In the genomic region with DNA sequence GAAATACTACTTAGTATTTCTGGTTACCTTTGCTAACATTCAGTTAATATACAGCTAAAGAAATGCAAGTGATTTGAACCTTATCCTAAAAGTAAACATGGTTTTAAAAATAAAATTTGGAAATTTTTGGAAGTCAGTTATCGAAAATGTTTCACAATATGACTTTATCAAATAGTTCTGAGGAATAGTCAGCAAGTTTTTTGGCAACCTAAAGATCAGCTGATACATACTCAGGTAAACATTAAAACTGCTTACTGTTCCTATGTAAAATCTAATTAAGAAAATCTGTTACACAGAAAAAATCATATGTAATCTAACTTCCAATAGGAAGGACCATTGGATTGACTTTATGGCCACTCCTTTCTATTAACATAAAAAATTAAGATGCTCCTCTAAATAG, we compare ENCODE assay signal across 17 cellular contexts. TPM values are rescaled to one million over a fixed set of nuclear protein-coding genes. Genes with fewer than 3 reads are reported as not detected.
DNase-seq lines count a peak whose midpoint lies in the region; ATAC-seq and TF ChIP-seq lines count a peak whose summit lies in the region.
"Had no signal": no experiment of that assay in that cellular context is flagged by ENCODE, and none has a peak within 500 bp of the region (broad histone marks: within the 10 kb centered on the region; RNA-seq: fewer than 3 reads in every experiment).

No MANE protein-coding gene starts in this region.

- WGBS in mesenchymal stem cell, result 100% methylated on average over 1 of the region's 1 CpG

- peaks cover 8% of the 10 kb centered on the region for H3K79me1 ChIP-seq in mesenchymal stem cell (replicated peaks; ENCODE audit: low read length, poor library complexity, severe bottlenecking)

- H3F3A ChIP-seq in PC-3 (ENCODE audit: low read length, unreplicated experiment), result no peaks in the 10 kb centered on the region

- H2AK5ac ChIP-seq in mesenchymal stem cell (ENCODE audit: low read length, severe bottlenecking), result no peak overlapping the region

- H3K27me3 Mint-ChIP-seq in progenitor cell of endocrine pancreas, result no peaks in the 10 kb centered on the region
- H3K27me3 Mint-ChIP-seq: CD4-positive, alpha-beta memory T cell had no signal

- POLR2A ChIA-PET in PC-3 (lab: Charles Lee; ENCODE audit: unreplicated experiment), result no interaction called here

- H3K27me3 ChIP-seq in ACC112 (ENCODE audit: insufficient read depth, low read length), result no peaks in the 10 kb centered on the region
- H3K27me3 ChIP-seq in PC-3 (ENCODE audit: low read length), result no peaks in the 10 kb centered on the region
- no peaks in the 10 kb centered on the region for H3K27me3 ChIP-seq in mesenchymal stem cell (ENCODE audit: control insufficient read depth in 1 of 2, insufficient read depth in 1 of 2, low read length in 2 of 2)

- H3K9me3 Mint-ChIP-seq in progenitor cell of endocrine pancreas (ENCODE audit: low read depth), result no peaks in the 10 kb centered on the region
- H3K9me3 Mint-ChIP-seq: CD4-positive, alpha-beta memory T cell had no signal

- H4K8ac ChIP-seq in mesenchymal stem cell (ENCODE audit: low read length), result no peak overlapping the region

- intact Hi-C loops in PC-3 (cut with micrococcal nuclease), result loop anchor here (1.0 kb wide), 1 partner anchor 24 kb away; a partner anchor contains a TSS

- H2AFZ ChIP-seq in ACC112 (ENCODE audit: low read length, unreplicated experiment) (no peak overlapping the region), PC-3 (ENCODE audit: low read length) (no peak overlapping the region), mesenchymal stem cell (ENCODE audit: low read depth, low read length) (no peak overlapping the region)

- H3K9ac ChIP-seq in PC-3 (ENCODE audit: low read length) (no peak overlapping the region), mesenchymal stem cell (ENCODE audit: low read length) (peak overlapping the region; percentile 11)

- no peak overlapping the region for H2BK120ac ChIP-seq in mesenchymal stem cell (ENCODE audit: low read depth, low read length)

- no peak overlapping the region for H2BK5ac ChIP-seq in mesenchymal stem cell (ENCODE audit: low read depth, low read length, poor library complexity, severe bottlenecking)

- H3K4me1 Mint-ChIP-seq in progenitor cell of endocrine pancreas (ENCODE audit: low read depth), result peaks cover 11% of the 10 kb centered on the region

- no peak overlapping the region for H3K4me3 Mint-ChIP-seq in progenitor cell of endocrine pancreas (ENCODE audit: low read depth)
- H3K4me3 Mint-ChIP-seq: CD4-positive, alpha-beta memory T cell had no signal

- H3K4me3 ChIP-seq in ACC112 (ENCODE audit: low read depth, low read length), result no peak overlapping the region
- H3K4me3 ChIP-seq in PC-3 (ENCODE audit: low read length), result peak overlapping the region; percentile 2; the same call in 1 of the 2 replicates
- H3K4me3 ChIP-seq in fibroblast of the aortic adventitia (ENCODE audit: low read depth, low read length), result no peak overlapping the region
- H3K4me3 ChIP-seq in mesenchymal stem cell (ENCODE audit: insufficient read depth in 1 of 2, low read depth in 1 of 2, low read length in 2 of 2), result no peak overlapping the region

- no TSS peak for BruUV-seq in PC-3 (replicated peaks; lab: Mats Ljungman, UMichigan)

- no peaks in the 10 kb centered on the region for H3K9me2 ChIP-seq in PC-3 (replicated peaks; ENCODE audit: low read length)

- peaks cover 6% of the 10 kb centered on the region for H3K36me3 ChIP-seq in ACC112 (ENCODE audit: insufficient read depth, low read length)
- H3K36me3 ChIP-seq in PC-3 (ENCODE audit: low read depth, low read length), result no peaks in the 10 kb centered on the region
- H3K36me3 ChIP-seq in mesenchymal stem cell (ENCODE audit: control insufficient read depth in 1 of 2, insufficient read depth in 2 of 2, low read depth in 1 of 2, low read length in 2 of 2), result peaks cover 6 to 51% of the 10 kb centered on the region in 2 experiments

- H4K20me1 ChIP-seq in PC-3 (ENCODE audit: low read length), result no peaks in the 10 kb centered on the region

- H3K4me1 ChIP-seq in ACC112 (ENCODE audit: control insufficient read depth, insufficient read depth, low read length, unreplicated experiment) (peaks cover 75% of the 10 kb centered on the region), PC-3 (ENCODE audit: insufficient read depth, low read length) (peaks cover 51% of the 10 kb centered on the region), mesenchymal stem cell (ENCODE audit: control insufficient read depth, insufficient read depth, low read depth, low read length) (peaks cover 3% of the 10 kb centered on the region)

- H3K18ac ChIP-seq in mesenchymal stem cell (ENCODE audit: low read depth in 1 of 2, low read length in 2 of 2), result no peak overlapping the region

- no peak overlapping the region for H3K27ac Mint-ChIP-seq in progenitor cell of endocrine pancreas
- H3K27ac Mint-ChIP-seq: CD4-positive, alpha-beta memory T cell had no signal

- no peaks in the 10 kb centered on the region for H3K9me3 ChIP-seq in PC-3 (ENCODE audit: low read length)
- H3K9me3 ChIP-seq in mesenchymal stem cell (ENCODE audit: control insufficient read depth, low read length), result no peaks in the 10 kb centered on the region

- peaks cover 4% of the 10 kb centered on the region for H3K79me2 ChIP-seq in ACC112 (ENCODE audit: control insufficient read depth, insufficient read depth, low read length, unreplicated experiment)
- H3K79me2 ChIP-seq in PC-3 (ENCODE audit: low read length), result no peaks in the 10 kb centered on the region

- H3K27ac ChIP-seq in ACC112 (ENCODE audit: low read depth, low read length) (peak overlapping the region; percentile 12), PC-3 (ENCODE audit: low read length) (peak overlapping the region; percentile 26), mesenchymal stem cell (ENCODE audit: low read length, poor library complexity, severe bottlenecking) (no peak overlapping the region)

- no peak overlapping the region for H4K91ac ChIP-seq in mesenchymal stem cell (ENCODE audit: low read length)

- no peak overlapping the region for H3K4ac ChIP-seq in mesenchymal stem cell (ENCODE audit: low read depth in 1 of 2, low read length in 2 of 2)

- no peak overlapping the region for H3K23ac ChIP-seq in mesenchymal stem cell (ENCODE audit: low read length in 2 of 2)

- peaks cover 11% of the 10 kb centered on the region for H3K36me3 Mint-ChIP-seq in progenitor cell of endocrine pancreas (ENCODE audit: insufficient read depth)

- H2BK15ac ChIP-seq in mesenchymal stem cell (ENCODE audit: low read depth, poor library complexity, severe bottlenecking), result no peak overlapping the region

- peak; percentile 43 for DNase-seq in PC-3
- DNase-seq in fibroblast of the aortic adventitia (ENCODE audit: low read depth), result peak; percentile 49
- DNase-seq in mesenchymal stem cell, result no peak
- DNase-seq in progenitor cell of endocrine pancreas (ENCODE audit: low spot score, unreplicated experiment), result no peak
- no peak for DNase-seq in AG08395 (ENCODE audit: low spot score)
- DNase-seq in stimulated activated CD8-positive, alpha-beta memory T cell treated with anti-CD3 and anti-CD28 coated beads, Interleukin-4, amount 100 ng/mL, for 48 hours, result no peak
- DNase-seq: C1 segment of cervical spinal cord; Calu3; CD4-positive, alpha-beta memory T cell; COR-L47; DMS53; DMS79 treated with DMSO at 0.1 percent for 48 hours; GF-D8; H7; HCEC 1CT had no signal

- CTCF ChIA-PET in PC-3 (lab: Charles Lee), result no interaction called here

- peak overlapping the region; percentile 28 for H3K4me2 ChIP-seq in PC-3 (ENCODE audit: low read length)
- no peak overlapping the region for H3K4me2 ChIP-seq in mesenchymal stem cell (ENCODE audit: low read length, poor library complexity, severe bottlenecking)

- no peak for ATAC-seq in PC-3
- ATAC-seq in HG03025 (IDR thresholded peaks at IDR 0.05; ENCODE audit: low FRiP score, unreplicated experiment), result no peak

- no peak overlapping the region for H3K14ac ChIP-seq in mesenchymal stem cell (ENCODE audit: low read length in 2 of 2)

- TF ChIP-seq CTCF in PC-3 (conservative IDR thresholded peaks at IDR 0.05; ENCODE audit: low read depth, low read length) (no peak), fibroblast of the aortic adventitia (IDR thresholded peaks at IDR 0.05; ENCODE audit: insufficient read depth, low read length) (no peak), progenitor cell of endocrine pancreas (IDR thresholded peaks at IDR 0.05; ENCODE audit: unreplicated experiment) (no peak)

- H2BK12ac ChIP-seq in mesenchymal stem cell (ENCODE audit: low read length in 2 of 2), result no peak overlapping the region

RNA-seq across cellular contexts. Expression of a gene that starts 24.1 kb away (rescaled TPM):
- total RNA-seq in PC-3 (2014; rRNA removed) (9.1 and 9.3 TPM in 2 replicates), fibroblast of the aortic adventitia (ENCODE audit: low replicate concordance) (61.0 and 79.2 TPM in 2 replicates), progenitor cell of endocrine pancreas (48.1 and 52.4 TPM in 2 replicates)
- 20.1 TPM for polyA plus RNA-seq in mesenchymal stem cell (2013, experiment 1 of 2)
- polyA plus RNA-seq in mesenchymal stem cell (2013, experiment 2 of 2), result 18.2 TPM

RNA-seq across cellular contexts. Expression of a gene that starts 24.5 kb away (rescaled TPM):
- 129 and 183 TPM in 2 replicates for total RNA-seq in PC-3 (2014; rRNA removed)
- total RNA-seq in fibroblast of the aortic adventitia (ENCODE audit: low replicate concordance), result 48.7 and 130 TPM in 2 replicates
- 111 TPM for polyA plus RNA-seq in mesenchymal stem cell (2013, experiment 1 of 2)
- polyA plus RNA-seq in mesenchymal stem cell (2013, experiment 2 of 2), result 103 TPM
- total RNA-seq in progenitor cell of endocrine pancreas, result 79.1 and 83.2 TPM in 2 replicates

Comparison
In these comparisons a context has a peak if more than half of its experiments do, and no peak if none do; other contexts are left out.
1. DNase-seq: peak in PC-3 (single experiment) and fibroblast of the aortic adventitia (single experiment); none in mesenchymal stem cell (single experiment), progenitor cell of endocrine pancreas (single experiment), AG08395 (single experiment) and stimulated activated CD8-positive, alpha-beta memory T cell treated with anti-CD3 and anti-CD28 coated beads, Interleukin-4, amount 100 ng/mL, for 48 hours (single experiment).